Comparison of ENCODE assay signal across 1 cellular context in the genomic region with DNA sequence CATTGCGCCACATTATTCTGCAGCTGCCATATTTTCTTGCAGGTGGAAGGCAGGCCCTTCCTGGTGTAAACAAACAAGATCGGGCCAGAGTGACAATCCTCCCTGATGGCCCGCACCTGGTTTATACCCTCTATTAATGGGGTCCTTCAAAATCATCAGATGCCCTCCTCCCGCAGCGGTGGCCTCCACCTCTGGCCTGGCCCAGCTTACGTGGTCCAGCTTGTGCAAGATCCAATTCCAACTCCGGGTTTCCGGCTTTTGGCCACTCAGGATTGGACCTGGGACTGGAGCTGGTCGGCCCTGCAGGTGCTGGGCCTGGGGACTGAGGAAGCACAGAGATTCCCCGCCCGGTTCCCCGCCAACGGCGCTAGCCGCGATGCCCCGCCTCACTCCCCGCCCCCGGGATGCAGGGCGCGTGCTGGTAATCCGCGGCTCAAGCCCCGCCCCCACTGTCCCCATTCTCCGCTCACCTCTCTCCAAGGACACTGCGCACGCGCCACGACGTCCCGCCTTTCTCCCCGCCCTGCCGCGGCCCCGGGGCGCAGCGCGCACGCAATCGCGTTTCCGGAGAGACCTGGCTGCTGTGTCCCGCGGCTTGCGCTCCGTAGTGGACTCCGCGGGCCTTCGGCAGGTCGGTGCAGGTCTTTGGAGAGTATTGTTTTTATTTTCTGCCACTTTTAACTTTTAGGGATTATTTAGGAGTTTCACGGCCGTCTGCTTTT.
A peak's percentile ranks its signal among the peaks of the same experiment; 100 is the strongest.
TF ChIP-seq lines count a peak whose summit lies in the region.

TSS of gene TMEM14B (plus strand) at position 555 of the 722 bp plus-strand sequence. CDS start 1,441 bp downstream, outside the sequence.

TF ChIP-seq in GM12878, 131 proteins besides CTCF, POLR2A, EP300 and RAD21 (continued from another document and continues in another):
- TF ChIP-seq, protein P1, sequence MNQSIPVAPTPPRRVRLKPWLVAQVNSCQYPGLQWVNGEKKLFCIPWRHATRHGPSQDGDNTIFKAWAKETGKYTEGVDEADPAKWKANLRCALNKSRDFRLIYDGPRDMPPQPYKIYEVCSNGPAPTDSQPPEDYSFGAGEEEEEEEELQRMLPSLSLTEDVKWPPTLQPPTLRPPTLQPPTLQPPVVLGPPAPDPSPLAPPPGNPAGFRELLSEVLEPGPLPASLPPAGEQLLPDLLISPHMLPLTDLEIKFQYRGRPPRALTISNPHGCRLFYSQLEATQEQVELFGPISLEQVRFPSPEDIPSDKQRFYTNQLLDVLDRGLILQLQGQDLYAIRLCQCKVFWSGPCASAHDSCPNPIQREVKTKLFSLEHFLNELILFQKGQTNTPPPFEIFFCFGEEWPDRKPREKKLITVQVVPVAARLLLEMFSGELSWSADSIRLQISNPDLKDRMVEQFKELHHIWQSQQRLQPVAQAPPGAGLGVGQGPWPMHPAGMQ (IDR thresholded peaks at IDR 0.05; ENCODE audit: borderline replicate concordance) = no peak
- TF ChIP-seq SMAD1 (IDR thresholded peaks at IDR 0.05; ENCODE audit: low read depth, partially characterized antibody) = peak; percentile 73
- TF ChIP-seq IKZF2 (IDR thresholded peaks at IDR 0.05) = peak; percentile 51 to 54; a peak in 2 of 4 replicates
- peak; percentile 88; the same call in 1 of the 2 replicates for TF ChIP-seq POLR2AphosphoS2 (IDR thresholded peaks at IDR 0.05; ENCODE audit: low read depth, low read length)
- no peak for TF ChIP-seq TBL1XR1 (IDR thresholded peaks at IDR 0.05; ENCODE audit: low read depth, low read length)
- 0 out of 2 replicates have a peak, but pooled peaks have one; percentile 18 for TF ChIP-seq RCOR1 (conservative IDR thresholded peaks at IDR 0.05; ENCODE audit: low read depth, low read length)
- no peak for TF ChIP-seq FOXM1 (IDR thresholded peaks at IDR 0.05; ENCODE audit: low read depth, low read length)
- TF ChIP-seq IRF3 (IDR thresholded peaks at IDR 0.05) = 0 out of 2 replicates have a peak, but pooled peaks have one; percentile 14
- TF ChIP-seq, protein P2, sequence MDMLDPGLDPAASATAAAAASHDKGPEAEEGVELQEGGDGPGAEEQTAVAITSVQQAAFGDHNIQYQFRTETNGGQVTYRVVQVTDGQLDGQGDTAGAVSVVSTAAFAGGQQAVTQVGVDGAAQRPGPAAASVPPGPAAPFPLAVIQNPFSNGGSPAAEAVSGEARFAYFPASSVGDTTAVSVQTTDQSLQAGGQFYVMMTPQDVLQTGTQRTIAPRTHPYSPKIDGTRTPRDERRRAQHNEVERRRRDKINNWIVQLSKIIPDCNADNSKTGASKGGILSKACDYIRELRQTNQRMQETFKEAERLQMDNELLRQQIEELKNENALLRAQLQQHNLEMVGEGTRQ (IDR thresholded peaks at IDR 0.05; ENCODE audit: borderline replicate concordance, low read depth, low read length) = no peak; the same call in 1 of the 2 replicates
- peak; percentile 75 for TF ChIP-seq MYC (IDR thresholded peaks at IDR 0.05; ENCODE audit: insufficient read depth, insufficient read length, insufficient replicate concordance, low read length, severe bottlenecking)
- TF ChIP-seq ZNF207 (IDR thresholded peaks at IDR 0.05; ENCODE audit: borderline replicate concordance) = peak; percentile 30; the same call in 1 of the 2 replicates
- TF ChIP-seq SMAD5 (IDR thresholded peaks at IDR 0.05; ENCODE audit: low read depth) = no peak; the same call in 1 of the 2 replicates
- peak; percentile 96 for TF ChIP-seq RELB (IDR thresholded peaks at IDR 0.05; ENCODE audit: low read depth)
- 0 out of 2 replicates have a peak, but pooled peaks have one; percentile 41 for TF ChIP-seq JUND (IDR thresholded peaks at IDR 0.05; ENCODE audit: low read depth, low read length)
- peak; percentile 24 for TF ChIP-seq NKRF (conservative IDR thresholded peaks at IDR 0.05)
- peak; percentile 26; the same call in 1 of the 2 replicates for TF ChIP-seq CREB1 (IDR thresholded peaks at IDR 0.05; ENCODE audit: low read depth)
- TF ChIP-seq RELA (IDR thresholded peaks at IDR 0.05; ENCODE audit: borderline replicate concordance, partially characterized antibody) = peak; percentile 64
- TF ChIP-seq HDAC2 (IDR thresholded peaks at IDR 0.05) = no peak
- no peak; the same call in 1 of the 2 replicates for TF ChIP-seq RUNX3 (IDR thresholded peaks at IDR 0.05; ENCODE audit: low read length)
- TF ChIP-seq SREBF2 (IDR thresholded peaks at IDR 0.05; ENCODE audit: low read length) = no peak
- TF ChIP-seq, protein P3, sequence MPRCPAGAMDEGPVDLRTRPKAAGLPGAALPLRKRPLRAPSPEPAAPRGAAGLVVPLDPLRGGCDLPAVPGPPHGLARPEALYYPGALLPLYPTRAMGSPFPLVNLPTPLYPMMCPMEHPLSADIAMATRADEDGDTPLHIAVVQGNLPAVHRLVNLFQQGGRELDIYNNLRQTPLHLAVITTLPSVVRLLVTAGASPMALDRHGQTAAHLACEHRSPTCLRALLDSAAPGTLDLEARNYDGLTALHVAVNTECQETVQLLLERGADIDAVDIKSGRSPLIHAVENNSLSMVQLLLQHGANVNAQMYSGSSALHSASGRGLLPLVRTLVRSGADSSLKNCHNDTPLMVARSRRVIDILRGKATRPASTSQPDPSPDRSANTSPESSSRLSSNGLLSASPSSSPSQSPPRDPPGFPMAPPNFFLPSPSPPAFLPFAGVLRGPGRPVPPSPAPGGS (IDR thresholded peaks at IDR 0.05; ENCODE audit: borderline replicate concordance, insufficient read depth, low read depth, low read length, poor library complexity, severe bottlenecking) = no peak
- no peak for TF ChIP-seq ZBED1 (IDR thresholded peaks at IDR 0.05; ENCODE audit: borderline replicate concordance)
- no peak for TF ChIP-seq SUPT20H (IDR thresholded peaks at IDR 0.05; ENCODE audit: borderline replicate concordance, control insufficient read depth, low read depth, low read length)
- TF ChIP-seq MEF2A (IDR thresholded peaks at IDR 0.05; ENCODE audit: insufficient read depth, low read depth, low read length) = no peak
- no peak for TF ChIP-seq MTA3 (IDR thresholded peaks at IDR 0.05; ENCODE audit: borderline replicate concordance, low read length)
- TF ChIP-seq SMC3 (IDR thresholded peaks at IDR 0.05; ENCODE audit: borderline replicate concordance, low read length) = no peak
- no peak for TF ChIP-seq PAX8 (IDR thresholded peaks at IDR 0.05)
- TF ChIP-seq BACH1 (IDR thresholded peaks at IDR 0.05; ENCODE audit: borderline replicate concordance) = peak; percentile 22; the same call in 1 of the 2 replicates
- TF ChIP-seq HDAC6 (IDR thresholded peaks at IDR 0.05; ENCODE audit: unreplicated experiment) = no peak
- TF ChIP-seq BMI1 (IDR thresholded peaks at IDR 0.05; ENCODE audit: borderline replicate concordance) = no peak
- peak; percentile 28 for TF ChIP-seq LARP7 (IDR thresholded peaks at IDR 0.05)
- no peak for TF ChIP-seq ETV6 (conservative IDR thresholded peaks at IDR 0.05 in 1 of 2, IDR thresholded peaks at IDR 0.05 in 1 of 2; ENCODE audit: borderline replicate concordance in 1 of 2, low read depth in 1 of 2)
- TF ChIP-seq MTA2 (IDR thresholded peaks at IDR 0.05; ENCODE audit: low read depth) = 0 out of 2 replicates have a peak, but pooled peaks have one; percentile 22
- no peak for TF ChIP-seq ZBTB11 (CRISPR knock-in tag; IDR thresholded peaks at IDR 0.05)
- TF ChIP-seq NR2F1 (conservative IDR thresholded peaks at IDR 0.05) = 0 out of 2 replicates have a peak, but pooled peaks have one; percentile 36
- no peak for TF ChIP-seq ZNF274 (IDR thresholded peaks at IDR 0.05; ENCODE audit: insufficient read depth, insufficient read length)
- TF ChIP-seq, protein P4, sequence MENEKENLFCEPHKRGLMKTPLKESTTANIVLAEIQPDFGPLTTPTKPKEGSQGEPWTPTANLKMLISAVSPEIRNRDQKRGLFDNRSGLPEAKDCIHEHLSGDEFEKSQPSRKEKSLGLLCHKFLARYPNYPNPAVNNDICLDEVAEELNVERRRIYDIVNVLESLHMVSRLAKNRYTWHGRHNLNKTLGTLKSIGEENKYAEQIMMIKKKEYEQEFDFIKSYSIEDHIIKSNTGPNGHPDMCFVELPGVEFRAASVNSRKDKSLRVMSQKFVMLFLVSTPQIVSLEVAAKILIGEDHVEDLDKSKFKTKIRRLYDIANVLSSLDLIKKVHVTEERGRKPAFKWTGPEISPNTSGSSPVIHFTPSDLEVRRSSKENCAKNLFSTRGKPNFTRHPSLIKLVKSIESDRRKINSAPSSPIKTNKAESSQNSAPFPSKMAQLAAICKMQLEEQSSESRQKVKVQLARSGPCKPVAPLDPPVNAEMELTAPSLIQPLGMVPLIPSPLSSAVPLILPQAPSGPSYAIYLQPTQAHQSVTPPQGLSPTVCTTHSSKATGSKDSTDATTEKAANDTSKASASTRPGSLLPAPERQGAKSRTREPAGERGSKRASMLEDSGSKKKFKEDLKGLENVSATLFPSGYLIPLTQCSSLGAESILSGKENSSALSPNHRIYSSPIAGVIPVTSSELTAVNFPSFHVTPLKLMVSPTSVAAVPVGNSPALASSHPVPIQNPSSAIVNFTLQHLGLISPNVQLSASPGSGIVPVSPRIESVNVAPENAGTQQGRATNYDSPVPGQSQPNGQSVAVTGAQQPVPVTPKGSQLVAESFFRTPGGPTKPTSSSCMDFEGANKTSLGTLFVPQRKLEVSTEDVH (IDR thresholded peaks at IDR 0.05; ENCODE audit: low read depth, partially characterized antibody) = no peak
- no peak for TF ChIP-seq TARDBP (IDR thresholded peaks at IDR 0.05; ENCODE audit: borderline replicate concordance)
- peak; percentile 46 for TF ChIP-seq E4F1 (IDR thresholded peaks at IDR 0.05; ENCODE audit: borderline replicate concordance, partially characterized antibody)
- no peak for TF ChIP-seq RFX5 (IDR thresholded peaks at IDR 0.05; ENCODE audit: low read depth, low read length)
- no peak for TF ChIP-seq FOXK2 (IDR thresholded peaks at IDR 0.05)
